Comparison of ENCODE assay signal across 8 cellular contexts in the genomic region with DNA sequence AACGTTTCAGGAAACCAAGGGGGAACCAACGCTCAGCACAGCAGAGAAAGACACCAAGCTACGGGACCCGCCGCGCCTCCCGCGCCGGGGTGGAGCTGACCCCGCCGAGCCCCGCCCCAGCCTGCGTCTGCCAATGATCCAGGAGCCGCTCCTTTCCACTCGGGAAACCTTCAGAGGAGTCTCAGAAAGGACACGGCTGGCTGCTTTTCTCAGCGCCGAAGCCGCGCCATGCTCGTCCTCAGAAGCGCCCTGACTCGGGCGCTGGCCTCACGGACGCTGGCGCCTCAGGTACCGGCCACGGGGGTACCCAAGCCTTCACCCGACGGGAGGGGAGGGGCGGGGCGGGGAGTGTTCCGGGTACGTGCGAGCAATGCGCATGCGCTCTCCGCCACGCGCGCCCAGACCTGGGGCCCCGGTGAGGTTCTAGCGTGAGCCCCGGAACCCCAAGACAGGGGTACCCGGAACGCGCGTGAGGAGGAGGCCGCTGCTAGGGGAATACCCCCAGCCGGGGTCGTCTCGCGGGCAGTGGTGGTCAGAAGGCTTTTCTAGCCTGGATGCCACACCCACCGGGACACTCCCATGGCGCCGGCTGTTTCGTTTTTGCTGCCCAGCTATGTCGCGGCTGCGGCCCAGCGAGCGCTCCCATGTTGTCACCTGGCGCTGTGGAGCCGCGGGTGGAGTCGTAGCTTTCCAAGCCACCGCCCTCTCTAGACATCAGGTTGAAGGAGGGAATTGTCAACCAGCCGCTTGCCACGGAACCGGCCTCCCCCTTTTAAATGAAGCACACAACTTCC. TPM values are rescaled to one million over a fixed set of nuclear protein-coding genes. Genes with fewer than 3 reads are reported as not detected.
DNase-seq lines count a peak whose midpoint lies in the region; ATAC-seq, FAIRE-seq and TF ChIP-seq lines count a peak whose summit lies in the region.

TSS of gene NIPSNAP3A (plus strand) at position 119 of the 794 bp plus-strand sequence. CDS start at position 229, 110 bp downstream.

- no peaks in the 10 kb centered on the region for H3K9me2 ChIP-seq in OCI-LY7 (ENCODE audit: insufficient read depth, low read length)

- intact Hi-C loops in OCI-LY7 (cut with micrococcal nuclease; ENCODE audit: unreplicated experiment) (loop anchor here (2.0 to 10.0 kb wide), 4 partner anchors 27 to 947 kb away; partner anchors contain the start of genes SMC2 and TMEM38B), endothelial cell of umbilical vein (cut with micrococcal nuclease) (loop anchor here (1.0 kb wide), 2 partner anchors 653 to 668 kb away; partner anchors contain the start of gene SMC2)

- H3K27ac ChIP-seq in OCI-LY7 (ENCODE audit: low read depth, low read length, poor library complexity, severe bottlenecking), result peak within 1 kb of the TSS; percentile 78
- peak within 1 kb of the TSS; percentile 79 for H3K27ac ChIP-seq in endothelial cell of umbilical vein (ENCODE audit: insufficient read depth, low read depth, low read length)

- DNase-seq in D341Med (ENCODE audit: low spot score) (peak; percentile 90), HTR-8/SVneo (ENCODE audit: insufficient read length, low spot score) (peak; percentile 73), OCI-LY7 (ENCODE audit: low spot score) (peak; percentile 88), activated T-cell treated with anti-CD3 and anti-CD28 coated beads for 1 hour (ENCODE audit: low read depth) (peak; percentile 81), endothelial cell of umbilical vein (ENCODE audit: low read depth, low spot score) (peak; percentile 84)
- peak; percentile 75 to 80 for DNase-seq in stimulated activated CD8-positive, alpha-beta memory T cell treated with anti-CD3 and anti-CD28 coated beads, Interleukin-2, amount 100 ng/mL, for 48 hours (ENCODE audit: low read depth in 2 of 2)

- H2AFZ ChIP-seq in OCI-LY7 (ENCODE audit: low read length) (peak within 1 kb of the TSS; percentile 82), endothelial cell of umbilical vein (ENCODE audit: low read depth, low read length) (peak within 1 kb of the TSS; percentile 96)

- CTCF ChIA-PET in OCI-LY7 (lab: Charles Lee; ENCODE audit: unreplicated experiment), result interaction anchor here (0.5 kb wide), 1 partner anchor 480 kb away, joined by 4 read pairs; no protein-coding TSS in a partner anchor
- CTCF ChIA-PET in endothelial cell of umbilical vein (lab: Charles Lee), result interaction anchor here (0.8 to 1.8 kb wide), 4 partner anchors 9 to 115 kb away, joined by 4 to 6 read pairs (median 4); partner anchors contain the start of gene NIPSNAP3B

- H3K9me3 ChIP-seq in OCI-LY7 (ENCODE audit: low read length), result no peaks in the 10 kb centered on the region
- H3K9me3 ChIP-seq in endothelial cell of umbilical vein (replicated peaks; ENCODE audit: control insufficient read depth, insufficient read depth, low read length), result no peaks in the 10 kb centered on the region
- no peaks in the 10 kb centered on the region for H3K9me3 ChIP-seq in mononuclear cell (ENCODE audit: low read depth, low read length)

- FAIRE-seq in HTR-8/SVneo (lab: Jason Lieb, UNC), result no peak
- FAIRE-seq in endothelial cell of umbilical vein (lab: Jason Lieb, UNC), result peak; percentile 71

- H3K9me1 ChIP-seq in endothelial cell of umbilical vein (replicated peaks; ENCODE audit: control insufficient read depth, extremely low read depth, insufficient read depth, low read length), result peaks cover 3% of the 10 kb centered on the region

- peaks cover 43% of the 10 kb centered on the region for H3K4me1 ChIP-seq in OCI-LY7 (ENCODE audit: insufficient read depth, low read length, poor library complexity, severe bottlenecking)
- peaks cover 13% of the 10 kb centered on the region for H3K4me1 ChIP-seq in endothelial cell of umbilical vein (ENCODE audit: control insufficient read depth, extremely low read depth, insufficient read depth, low read length)
- H3K4me1 ChIP-seq in mononuclear cell (ENCODE audit: insufficient read depth, low read length), result peaks cover 21% of the 10 kb centered on the region

- no TSS peak for BruUV-seq in OCI-LY7 (replicated peaks; lab: Mats Ljungman, UMichigan)
- BruUV-seq in endothelial cell of umbilical vein (replicated peaks; lab: Mats Ljungman, UMichigan), result TSS peak; percentile 61

- H3K4me3 ChIP-seq in OCI-LY7 (ENCODE audit: low read depth, low read length, poor library complexity, severe bottlenecking) (peak within 1 kb of the TSS; percentile 93), endothelial cell of umbilical vein (replicated peaks in 1 of 3; ENCODE audit: insufficient read depth in 1 of 3, low read depth in 1 of 3, low read length in 3 of 3) (peak within 1 kb of the TSS; percentile 65 to 80 (median 79)), mononuclear cell (ENCODE audit: low read length) (peak within 1 kb of the TSS; percentile 73)

- peaks cover 34% of the 10 kb centered on the region; the same call in 1 of the 2 replicates for H3K79me2 ChIP-seq in OCI-LY7 (ENCODE audit: insufficient read depth, low read depth, low read length)
- peaks cover 4% of the 10 kb centered on the region for H3K79me2 ChIP-seq in endothelial cell of umbilical vein (ENCODE audit: control insufficient read depth, insufficient read depth, low read length)

- H3K36me3 ChIP-seq in OCI-LY7 (ENCODE audit: insufficient read depth, low read length), result peaks cover 22% of the 10 kb centered on the region
- no peaks in the 10 kb centered on the region for H3K36me3 ChIP-seq in endothelial cell of umbilical vein (ENCODE audit: control insufficient read depth in 2 of 2, extremely low read depth in 1 of 2, insufficient read depth in 2 of 2, low read length in 2 of 2)

- H3K4me2 ChIP-seq in OCI-LY7 (ENCODE audit: low read length), result peak within 1 kb of the TSS; percentile 97
- H3K4me2 ChIP-seq in endothelial cell of umbilical vein (ENCODE audit: insufficient read depth, low read length), result peak within 1 kb of the TSS; percentile 94

- TF ChIP-seq CTCF in OCI-LY7 (conservative IDR thresholded peaks at IDR 0.05; ENCODE audit: low read length), result no peak
- TF ChIP-seq CTCF in endothelial cell of umbilical vein (IDR thresholded peaks at IDR 0.05; ENCODE audit: extremely low read depth in 1 of 2, insufficient read depth in 1 of 2, low read depth in 1 of 2, low read length in 2 of 2), result no peak

- H4K20me1 ChIP-seq in OCI-LY7 (ENCODE audit: insufficient read depth, low read length), result no peaks in the 10 kb centered on the region
- H4K20me1 ChIP-seq in endothelial cell of umbilical vein (replicated peaks; ENCODE audit: control insufficient read depth, extremely low read depth, insufficient read depth, low read length), result no peaks in the 10 kb centered on the region

- H3K27me3 ChIP-seq in endothelial cell of umbilical vein (ENCODE audit: control insufficient read depth in 2 of 2, insufficient read depth in 2 of 2, low read length in 2 of 2) (no peaks in the 10 kb centered on the region), mononuclear cell (ENCODE audit: insufficient read depth, low read length) (no peaks in the 10 kb centered on the region)

- peak; percentile 86 for ATAC-seq in GM21381 (IDR thresholded peaks at IDR 0.05; ENCODE audit: unreplicated experiment)

- dilution Hi-C loops in endothelial cell of umbilical vein (cut with MboI; ENCODE audit: extremely low pct_ligation_motif_present, low sequenced_read_pairs), result no loop called here

- POLR2A ChIA-PET in OCI-LY7 (lab: Charles Lee), result interaction anchor here (0.5 to 4.3 kb wide), 21 partner anchors 8 to 658 kb away, joined by 3 to 52 read pairs (median 4); partner anchors contain the start of gene SMC2
- POLR2A ChIA-PET in endothelial cell of umbilical vein (lab: Charles Lee), result no interaction called here

- peak within 1 kb of the TSS; percentile 81 for H3K9ac ChIP-seq in endothelial cell of umbilical vein (replicated peaks; ENCODE audit: extremely low read depth, insufficient read depth, low read length)

- peak; percentile 79 for TF ChIP-seq POLR2A in endothelial cell of umbilical vein (IDR thresholded peaks at IDR 0.05; ENCODE audit: low read depth, low read length)

TF ChIP-seq in endothelial cell of umbilical vein, 7 proteins besides CTCF, POLR2A, EP300 and RAD21:
- TF ChIP-seq POLR2AphosphoS5 (IDR thresholded peaks at IDR 0.05; ENCODE audit: insufficient read depth, low read depth, low read length) (peak; percentile 66), MAX (IDR thresholded peaks at IDR 0.05; ENCODE audit: insufficient read depth, insufficient read length) (no peak)

RNA-seq across cellular contexts. Expression of gene NIPSNAP3A, which starts in this region (rescaled TPM):
- total RNA-seq in OCI-LY7 (2014; rRNA removed; shearing (Covaris generic)), result 20.2 and 25.2 TPM in 2 replicates
- total RNA-seq in OCI-LY7 (2022) (24.3 and 25.2 TPM in 2 replicates), endothelial cell of umbilical vein (27.2 and 27.8 TPM in 2 replicates), mononuclear cell (21.6 TPM)
- 23.1 and 27.2 TPM in 2 replicates for polyA plus RNA-seq in endothelial cell of umbilical vein
- 30.5 and 34.4 TPM in 2 replicates for polyA plus RNA-seq in endothelial cell of umbilical vein (2011; cell fraction: cytosol; rRNA removed)
- polyA plus RNA-seq in endothelial cell of umbilical vein (2011; cell fraction: nucleus; rRNA removed), result 17.2 and 25.1 TPM in 2 replicates
- polyA plus RNA-seq in endothelial cell of umbilical vein (2012), result 44.0 and 49.5 TPM in 2 replicates
- 20.3 and 20.4 TPM in 2 replicates for polyA minus RNA-seq in endothelial cell of umbilical vein
- 4.8 TPM for polyA minus RNA-seq in endothelial cell of umbilical vein (2011; cell fraction: cytosol; rRNA and poly(A)+ RNA removed)
- polyA minus RNA-seq in endothelial cell of umbilical vein (2011; cell fraction: nucleus; rRNA and poly(A)+ RNA removed), result 7.5 and 11.8 TPM in 2 replicates

Comparison
In these comparisons a context has a peak if more than half of its experiments do, and no peak if none do; other contexts are left out.
1. Peak in every context shown above with its lines: DNase-seq, ATAC-seq, H3K4me3 ChIP-seq and H3K27ac ChIP-seq.